In genomic region chr22:40654522-40655167, GRCh38 we compare ENCODE assay signal across 9 cellular contexts. TPM values are rescaled to one million over a fixed set of nuclear protein-coding genes. Genes with fewer than 3 reads are reported as not detected.
DNase-seq lines count a peak whose midpoint lies in the region; ATAC-seq and TF ChIP-seq lines count a peak whose summit lies in the region.
"Had no signal": no experiment of that assay in that cellular context is flagged by ENCODE, and none has a peak within 500 bp of the region (broad histone marks: within the 10 kb centered on the region; RNA-seq: fewer than 3 reads in every experiment).

No MANE protein-coding gene starts in this region.

- no peaks in the 10 kb centered on the region for H3K27me3 ChIP-seq in thoracic aorta (replicated peaks; ENCODE audit: insufficient read depth)

- peak overlapping the region; percentile 41 to 97 for H3K27ac ChIP-seq in thoracic aorta

- H3K9me3 ChIP-seq in thoracic aorta: no peaks in the 10 kb centered on the region

- no peak overlapping the region for H3K4me3 ChIP-seq in cardiac fibroblast (replicated peaks in 1 of 2; ENCODE audit: low read depth in 2 of 2, low read length in 2 of 2)
- no peak overlapping the region for H3K4me3 ChIP-seq in thoracic aorta

- H3K4me1 ChIP-seq in thoracic aorta (ENCODE audit: control insufficient read depth in 1 of 2, low read depth in 2 of 2): peaks cover 5 to 38% of the 10 kb centered on the region in 2 donors

- no peaks in the 10 kb centered on the region for H3K36me3 ChIP-seq in thoracic aorta

- TF ChIP-seq CTCF in cardiac fibroblast (IDR thresholded peaks at IDR 0.05; ENCODE audit: low read depth, low read length) (peak; percentile 28), thoracic aorta (IDR thresholded peaks at IDR 0.05) (peak; percentile 38), GM13976 (IDR thresholded peaks at IDR 0.05; ENCODE audit: borderline replicate concordance, control extremely low read depth, extremely low read depth, insufficient read depth, missing control alignments) (no peak)

- peak; percentile 74 for DNase-seq in AG20443 (ENCODE audit: low spot score)
- peak; percentile 92 for DNase-seq in NCI-H1694 treated with DMSO at 0.1 percent for 48 hours (lab: John Stamatoyannopoulos, UW)
- peak; percentile 67 to 83 for DNase-seq in cardiac fibroblast (ENCODE audit: low read depth in 2 of 2)
- DNase-seq in kidney glomerular epithelial cell (lab: John Stamatoyannopoulos, UW): peak; percentile 34
- DNase-seq in thoracic aorta (ENCODE audit: low spot score): no peak
- no peak for DNase-seq in activated CD4-positive, alpha-beta T cell treated with anti-CD3 and anti-CD28 coated beads, Interleukin-2, amount 50 U/mL, for 1 hour
- no peak for DNase-seq in GM13976 (ENCODE audit: low spot score)
- DNase-seq: activated naive CD8-positive, alpha-beta T cell treated with anti-CD3 and anti-CD28 coated beads, Interleukin-2, amount 10 ng/mL, durations not matched to agents 7 days and 5 days had no signal

- in situ Hi-C loops in GM13976 (cut with MboI; ENCODE audit: low sequenced_read_pairs, unreplicated experiment): no loop called here

- ATAC-seq in thoracic aorta (ENCODE audit: insufficient number of reproducible peaks, low FRiP score, low read depth): peak; percentile 35
- no peak for ATAC-seq in HG03439 (IDR thresholded peaks at IDR 0.05; ENCODE audit: unreplicated experiment)

RNA-seq across cellular contexts. Expression of gene MRTFA, which starts 18.1 kb away (rescaled TPM):
- 100 to 1,000 TPM in 1 of 2 donors, 10 to 100 TPM in 1; 71.8 to 129 TPM for total RNA-seq in thoracic aorta

RNA-seq across cellular contexts. Expression of gene MCHR1, which starts 24.6 kb away (rescaled TPM):
- under 1 TPM in 1 of 2 donors, not detected in 1; 0.41 TPM for total RNA-seq in thoracic aorta
- total RNA-seq: activated naive CD8-positive, alpha-beta T cell treated with anti-CD3 and anti-CD28 coated beads, Interleukin-2, amount 10 ng/mL, durations not matched to agents 7 days and 5 days had no signal

Comparison
In these comparisons a context has a peak if more than half of its experiments do, and no peak if none do; other contexts are left out.
1. DNase-seq: peak in AG20443 (single experiment), NCI-H1694 treated with DMSO at 0.1 percent for 48 hours (single experiment), cardiac fibroblast (2 of 2) and kidney glomerular epithelial cell (single experiment); none in thoracic aorta (single experiment), activated CD4-positive, alpha-beta T cell treated with anti-CD3 and anti-CD28 coated beads, Interleukin-2, amount 50 U/mL, for 1 hour (single experiment) and GM13976 (single experiment).